ENCODE assay signal across 16 cellular contexts in the genomic region with DNA sequence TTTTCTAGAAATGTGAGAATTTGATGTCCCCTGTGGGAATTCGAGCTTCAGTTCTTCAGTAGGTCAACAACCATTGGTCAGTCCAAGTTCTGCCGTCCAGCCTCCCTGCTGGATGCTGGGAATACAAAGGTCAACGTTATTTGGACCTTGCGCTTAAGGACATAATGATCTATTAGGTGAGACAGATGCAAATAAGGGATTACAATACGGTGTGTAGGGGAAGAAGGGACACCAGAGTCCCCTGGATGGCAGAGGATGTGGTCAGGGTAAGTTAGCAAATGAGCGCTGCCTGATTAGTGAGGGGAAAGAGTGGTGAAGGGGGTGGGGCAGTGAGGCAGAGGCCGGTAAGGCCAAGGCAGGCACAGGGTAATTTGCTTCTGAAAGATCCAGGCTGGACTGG. TPM values are rescaled to one million over a fixed set of nuclear protein-coding genes. Genes with fewer than 3 reads are reported as not detected.
DNase-seq lines count a peak whose midpoint lies in the region; ATAC-seq and TF ChIP-seq lines count a peak whose summit lies in the region.
"Had no signal": no experiment of that assay in that cellular context is flagged by ENCODE, and none has a peak within 500 bp of the region (broad histone marks: within the 10 kb centered on the region; RNA-seq: fewer than 3 reads in every experiment).

No MANE protein-coding gene starts in this region.

- H3K27me3 Mint-ChIP-seq in activated CD4-positive, alpha-beta T cell treated with anti-CD3 and anti-CD28 coated beads for 36 hours: no peaks in the 10 kb centered on the region
- no peaks in the 10 kb centered on the region for H3K27me3 Mint-ChIP-seq in activated CD4-positive, alpha-beta memory T cell treated with anti-CD3 and anti-CD28 coated beads for 36 hours
- H3K27me3 Mint-ChIP-seq in naive thymus-derived CD4-positive, alpha-beta T cell: no peaks in the 10 kb centered on the region
- H3K27me3 Mint-ChIP-seq: type B pancreatic cell had no signal

- H3K9me3 ChIP-seq in naive thymus-derived CD4-positive, alpha-beta T cell (ENCODE audit: control insufficient read depth in 2 of 3, low read length in 3 of 3): no peaks in the 10 kb centered on the region
- H3K9me3 ChIP-seq: body of pancreas had no signal

- TF ChIP-seq CTCF in foreskin keratinocyte (conservative IDR thresholded peaks at IDR 0.05): no peak

- no peak overlapping the region for H3K27ac Mint-ChIP-seq in activated CD4-positive, alpha-beta T cell treated with anti-CD3 and anti-CD28 coated beads for 36 hours
- H3K27ac Mint-ChIP-seq in activated CD4-positive, alpha-beta memory T cell treated with anti-CD3 and anti-CD28 coated beads for 36 hours: no peak overlapping the region
- H3K27ac Mint-ChIP-seq in naive thymus-derived CD4-positive, alpha-beta T cell: peak overlapping the region in 8 of 9 donors; percentile 3 to 78 (median 24)
- H3K27ac Mint-ChIP-seq: type B pancreatic cell had no signal

- H3K4me3 Mint-ChIP-seq in activated CD4-positive, alpha-beta T cell treated with anti-CD3 and anti-CD28 coated beads for 36 hours: no peak overlapping the region
- no peak overlapping the region for H3K4me3 Mint-ChIP-seq in activated CD4-positive, alpha-beta memory T cell treated with anti-CD3 and anti-CD28 coated beads for 36 hours
- H3K4me3 Mint-ChIP-seq in naive thymus-derived CD4-positive, alpha-beta T cell: peak overlapping the region; percentile 26 to 78 (median 62)
- H3K4me3 Mint-ChIP-seq: type B pancreatic cell had no signal

- peaks cover 90% of the 10 kb centered on the region for H3K4me1 Mint-ChIP-seq in activated CD4-positive, alpha-beta T cell treated with anti-CD3 and anti-CD28 coated beads for 36 hours
- H3K4me1 Mint-ChIP-seq in activated CD4-positive, alpha-beta memory T cell treated with anti-CD3 and anti-CD28 coated beads for 36 hours (ENCODE audit: low read depth): peaks cover 88% of the 10 kb centered on the region
- peaks cover 75 to 100% (median 96%) of the 10 kb centered on the region in 7 donors for H3K4me1 Mint-ChIP-seq in naive thymus-derived CD4-positive, alpha-beta T cell

- H3K27me3 ChIP-seq in naive thymus-derived CD4-positive, alpha-beta T cell (ENCODE audit: control insufficient read depth in 2 of 2, insufficient read depth in 2 of 2, low read length in 2 of 2): no peaks in the 10 kb centered on the region
- no peaks in the 10 kb centered on the region for H3K27me3 ChIP-seq in foreskin keratinocyte
- H3K27me3 ChIP-seq: body of pancreas had no signal

- no peak for ATAC-seq in activated CD4-positive, alpha-beta T cell treated with anti-CD3 and anti-CD28 coated beads for 36 hours
- ATAC-seq in HG02588 (IDR thresholded peaks at IDR 0.05; ENCODE audit: unreplicated experiment) (peak; percentile 32), foreskin keratinocyte (no peak)
- peak; percentile 46 for ATAC-seq in naive thymus-derived CD4-positive, alpha-beta T cell
- ATAC-seq: body of pancreas had no signal

- peaks cover 11% of the 10 kb centered on the region for H3K36me3 Mint-ChIP-seq in activated CD4-positive, alpha-beta T cell treated with anti-CD3 and anti-CD28 coated beads for 36 hours (ENCODE audit: low read depth)
- peaks cover 2% of the 10 kb centered on the region for H3K36me3 Mint-ChIP-seq in activated CD4-positive, alpha-beta memory T cell treated with anti-CD3 and anti-CD28 coated beads for 36 hours
- peaks cover 0 to 24% (median 4%) of the 10 kb centered on the region in 5 donors for H3K36me3 Mint-ChIP-seq in naive thymus-derived CD4-positive, alpha-beta T cell

- peaks cover 26% of the 10 kb centered on the region in 2 donors for H3K4me1 ChIP-seq in naive thymus-derived CD4-positive, alpha-beta T cell (ENCODE audit: control insufficient read depth in 2 of 2, insufficient read depth in 2 of 2, low read length in 2 of 2)
- peaks cover 8% of the 10 kb centered on the region for H3K4me1 ChIP-seq in foreskin keratinocyte

- POLR2A ChIA-PET in activated CD4-positive, alpha-beta T cell treated with anti-CD3 and anti-CD28 coated beads for 36 hours (lab: Charles Lee): interaction anchor here (1.3 kb wide), 1 partner anchor 11 kb away, joined by 8 read pairs; no protein-coding TSS in a partner anchor
- POLR2A ChIA-PET in activated CD4-positive, alpha-beta memory T cell treated with anti-CD3 and anti-CD28 coated beads for 36 hours (lab: Charles Lee): no interaction called here
- POLR2A ChIA-PET in naive thymus-derived CD4-positive, alpha-beta T cell (lab: Charles Lee): interaction anchor here (0.9 kb wide), 1 partner anchor 19 kb away, joined by 3 read pairs; no protein-coding TSS in a partner anchor

- intact Hi-C loops in activated CD4-positive, alpha-beta T cell treated with anti-CD3 and anti-CD28 coated beads for 36 hours (cut with DNase I, micrococcal nuclease): no loop called here
- intact Hi-C loops in activated CD4-positive, alpha-beta memory T cell treated with anti-CD3 and anti-CD28 coated beads for 36 hours (cut with micrococcal nuclease): no loop called here
- intact Hi-C loops in naive thymus-derived CD4-positive, alpha-beta T cell (cut with micrococcal nuclease): loop anchor here in 1 of 2 donors (2.0 kb wide), 1 partner anchor 16 kb away; the partner anchor contains the start of gene CCNY

- H3K27ac ChIP-seq in naive thymus-derived CD4-positive, alpha-beta T cell (ENCODE audit: low read depth, low read length): no peak overlapping the region
- no peak overlapping the region for H3K27ac ChIP-seq in foreskin keratinocyte
- H3K27ac ChIP-seq: body of pancreas, parathyroid adenoma had no signal

- H3K4me3 ChIP-seq in naive thymus-derived CD4-positive, alpha-beta T cell (ENCODE audit: low read length): no peak overlapping the region
- H3K4me3 ChIP-seq: body of pancreas had no signal

- CTCF ChIA-PET in activated CD4-positive, alpha-beta T cell treated with anti-CD3 and anti-CD28 coated beads for 36 hours (lab: Charles Lee): no interaction called here
- CTCF ChIA-PET in activated CD4-positive, alpha-beta memory T cell treated with anti-CD3 and anti-CD28 coated beads for 36 hours (lab: Charles Lee): interaction anchor here (0.9 to 1.3 kb wide), 4 partner anchors 11 to 157 kb away, joined by 3 to 4 read pairs (median 4); no protein-coding TSS in a partner anchor
- CTCF ChIA-PET in naive thymus-derived CD4-positive, alpha-beta T cell (lab: Charles Lee): interaction anchor here (0.9 kb wide), 1 partner anchor 157 kb away, joined by 3 read pairs; no protein-coding TSS in a partner anchor

- no peaks in the 10 kb centered on the region for H3K9me3 Mint-ChIP-seq in activated CD4-positive, alpha-beta T cell treated with anti-CD3 and anti-CD28 coated beads for 36 hours (ENCODE audit: low read depth)
- H3K9me3 Mint-ChIP-seq in activated CD4-positive, alpha-beta memory T cell treated with anti-CD3 and anti-CD28 coated beads for 36 hours: no peaks in the 10 kb centered on the region
- no peaks in the 10 kb centered on the region for H3K9me3 Mint-ChIP-seq in naive thymus-derived CD4-positive, alpha-beta T cell

- no peaks in the 10 kb centered on the region for H3K36me3 ChIP-seq in naive thymus-derived CD4-positive, alpha-beta T cell (ENCODE audit: control insufficient read depth in 2 of 3, insufficient read depth in 3 of 3, low read length in 3 of 3)

- peak; percentile 34 for DNase-seq in activated CD4-positive, alpha-beta T cell treated with anti-CD3 and anti-CD28 coated beads for 36 hours
- no peak for DNase-seq in activated CD4-positive, alpha-beta T cell treated with anti-CD3 and anti-CD28 coated beads, Interleukin-2, amount 50 U/mL, for 1 hour
- peak; percentile 40 for DNase-seq in activated CD4-positive, alpha-beta memory T cell treated with anti-CD3 and anti-CD28 coated beads for 36 hours
- DNase-seq in naive thymus-derived CD4-positive, alpha-beta T cell: no peak
- DNase-seq in NCI-H69 (lab: John Stamatoyannopoulos, UW): no peak
- no peak for DNase-seq in foreskin keratinocyte
- DNase-seq in C1 segment of cervical spinal cord (lab: John Stamatoyannopoulos, UW): no peak
- DNase-seq: body of pancreas, DMS153, H7, NCI-H1417, NCI-H510A, RPMI8226 had no signal

RNA-seq across cellular contexts. Expression of gene CCNY, which starts 16.2 kb away (rescaled TPM):
- 10 to 100 TPM; 49.4 to 54.0 TPM for total RNA-seq in activated CD4-positive, alpha-beta T cell treated with anti-CD3 and anti-CD28 coated beads for 36 hours
- total RNA-seq in activated CD4-positive, alpha-beta memory T cell treated with anti-CD3 and anti-CD28 coated beads for 36 hours: 10 to 100 TPM; 34.6 to 36.2 TPM
- 10 to 100 TPM; 52.3 to 91.9 (median 68.3) TPM for total RNA-seq in naive thymus-derived CD4-positive, alpha-beta T cell
- 10 to 100 TPM; 11.6 to 13.0 TPM for polyA plus RNA-seq in naive thymus-derived CD4-positive, alpha-beta T cell
- total RNA-seq in foreskin keratinocyte: 34.4 and 37.6 TPM in 2 replicates
- polyA plus RNA-seq in foreskin keratinocyte: 25.8 and 26.7 TPM in 2 replicates

Comparison
In these comparisons a context has a peak if more than half of its experiments do, and no peak if none do; other contexts are left out.
1. DNase-seq: peak in activated CD4-positive, alpha-beta T cell treated with anti-CD3 and anti-CD28 coated beads for 36 hours (single experiment) and activated CD4-positive, alpha-beta memory T cell treated with anti-CD3 and anti-CD28 coated beads for 36 hours (single experiment); none in activated CD4-positive, alpha-beta T cell treated with anti-CD3 and anti-CD28 coated beads, Interleukin-2, amount 50 U/mL, for 1 hour (single experiment), naive thymus-derived CD4-positive, alpha-beta T cell (0 of 9), NCI-H69 (single experiment), foreskin keratinocyte (0 of 2) and C1 segment of cervical spinal cord (0 of 14).
2. ATAC-seq: peak in HG02588 (single experiment) and naive thymus-derived CD4-positive, alpha-beta T cell (single experiment); none in activated CD4-positive, alpha-beta T cell treated with anti-CD3 and anti-CD28 coated beads for 36 hours (single experiment) and foreskin keratinocyte (single experiment).
3. H3K27ac Mint-ChIP-seq: peak in naive thymus-derived CD4-positive, alpha-beta T cell (8 of 9); none in activated CD4-positive, alpha-beta T cell treated with anti-CD3 and anti-CD28 coated beads for 36 hours (single experiment) and activated CD4-positive, alpha-beta memory T cell treated with anti-CD3 and anti-CD28 coated beads for 36 hours (single experiment).
4. H3K4me3 Mint-ChIP-seq: peak in naive thymus-derived CD4-positive, alpha-beta T cell (10 of 10); none in activated CD4-positive, alpha-beta T cell treated with anti-CD3 and anti-CD28 coated beads for 36 hours (single experiment) and activated CD4-positive, alpha-beta memory T cell treated with anti-CD3 and anti-CD28 coated beads for 36 hours (single experiment).